Comparison of ENCODE assay signal across 12 cellular contexts in the genomic region with DNA sequence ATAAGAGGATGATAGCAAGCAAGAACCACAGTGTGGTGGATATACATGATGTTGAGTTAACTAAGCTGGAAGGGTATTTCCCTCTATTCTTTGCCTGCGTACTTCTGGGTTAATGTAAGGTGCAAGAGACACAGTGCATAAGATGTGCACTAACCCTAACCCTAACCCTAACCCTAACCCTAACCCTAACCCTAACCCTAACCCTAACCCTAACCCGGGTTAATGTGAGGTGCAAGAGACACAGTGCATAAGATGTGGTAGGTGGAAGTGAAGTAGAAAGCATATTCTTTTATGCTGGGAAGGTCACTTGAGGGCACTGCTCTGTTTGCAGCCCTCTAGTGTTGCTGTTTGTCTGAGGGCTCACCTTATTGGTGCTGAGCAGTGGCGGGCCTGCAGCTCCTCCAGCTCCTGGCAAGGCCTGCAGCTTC.
DNase-seq lines count a peak whose midpoint lies in the region; ATAC-seq and TF ChIP-seq lines count a peak whose summit lies in the region.
"Had no signal": no experiment of that assay in that cellular context is flagged by ENCODE, and none has a peak within 500 bp of the region (broad histone marks: within the 10 kb centered on the region; RNA-seq: fewer than 3 reads in every experiment).

No MANE protein-coding gene starts in this region.

- in situ Hi-C loops in transverse colon (cut with MboI; ENCODE audit: low pct_ligation_motif_present in 1 of 4, low pct_unique_long_range_greater_than_20kb in 1 of 4, low sequenced_read_pairs in 3 of 4), result no loop called here

- TF ChIP-seq EP300 in transverse colon (IDR thresholded peaks at IDR 0.05; ENCODE audit: low read depth), result no peak

- H3K4me1 Mint-ChIP-seq in activated naive CD8-positive, alpha-beta T cell treated with anti-CD3 and anti-CD28 coated beads, Interleukin-2, amount 50 U/mL, for 24 hours, result peaks cover 33% of the 10 kb centered on the region

- H3K4me3 ChIP-seq in transverse colon, result no peak overlapping the region

- H3K36me3 Mint-ChIP-seq in activated naive CD8-positive, alpha-beta T cell treated with anti-CD3 and anti-CD28 coated beads, Interleukin-2, amount 50 U/mL, for 24 hours (ENCODE audit: low read depth), result peaks cover 2% of the 10 kb centered on the region

- intact Hi-C loops in Right ventricle myocardium inferior (cut with DNase I), result no loop called here
- intact Hi-C loops in left cardiac atrium (cut with DNase I), result no loop called here
- intact Hi-C loops in transverse colon (cut with DNase I; ENCODE audit: low total_unique reads), result no loop called here

- H3K27ac ChIP-seq in transverse colon, result no peak overlapping the region

- DNase-seq in Right ventricle myocardium inferior (ENCODE audit: missing footprints), result no peak
- no peak for DNase-seq in left cardiac atrium
- no peak for DNase-seq in activated naive CD8-positive, alpha-beta T cell treated with anti-CD3 and anti-CD28 coated beads, Interleukin-2, amount 50 U/mL, for 24 hours
- DNase-seq in transverse colon, result peak; percentile 19
- DNase-seq in GDM1 (lab: John Stamatoyannopoulos, UW), result no peak
- DNase-seq in stimulated activated CD4-positive, alpha-beta T cell treated with anti-CD3 and anti-CD28 coated beads, Interleukin-4, amount 100 ng/mL, for 24 hours, result no peak
- DNase-seq: BE2C, dermis blood vessel endothelial cell, NCI-H2029, nucleus accumbens had no signal

- H3K27ac Mint-ChIP-seq in activated naive CD8-positive, alpha-beta T cell treated with anti-CD3 and anti-CD28 coated beads, Interleukin-2, amount 50 U/mL, for 24 hours, result peak overlapping the region; percentile 2

- no peaks in the 10 kb centered on the region for H3K27me3 Mint-ChIP-seq in activated naive CD8-positive, alpha-beta T cell treated with anti-CD3 and anti-CD28 coated beads, Interleukin-2, amount 50 U/mL, for 24 hours

- H3K9me3 Mint-ChIP-seq in activated naive CD8-positive, alpha-beta T cell treated with anti-CD3 and anti-CD28 coated beads, Interleukin-2, amount 50 U/mL, for 24 hours, result no peaks in the 10 kb centered on the region

- TF ChIP-seq CTCF in transverse colon (IDR thresholded peaks at IDR 0.05), result no peak

- WGBS in transverse colon (ENCODE audit: low coverage in 1 of 2), 2 donors, result 60 to 78% methylated on average over 2 to 3 of the region's 3 CpGs

- H3K27me3 ChIP-seq in transverse colon, result no peaks in the 10 kb centered on the region
- H3K27me3 ChIP-seq: BE2C had no signal

- H3K36me3 ChIP-seq in transverse colon, result no peaks in the 10 kb centered on the region
- H3K36me3 ChIP-seq: BE2C had no signal

- H3K4me1 ChIP-seq in transverse colon, result no peaks in the 10 kb centered on the region
- H3K4me1 ChIP-seq: BE2C had no signal

- H3K4me3 Mint-ChIP-seq in activated naive CD8-positive, alpha-beta T cell treated with anti-CD3 and anti-CD28 coated beads, Interleukin-2, amount 50 U/mL, for 24 hours, result no peak overlapping the region

- H3K9me3 ChIP-seq in transverse colon, result no peaks in the 10 kb centered on the region
- H3K9me3 ChIP-seq: BE2C had no signal

- no peak for TF ChIP-seq POLR2A in transverse colon (IDR thresholded peaks at IDR 0.05)

- ATAC-seq in Right ventricle myocardium inferior (peak; percentile 76), left cardiac atrium (no peak), HG03432 (IDR thresholded peaks at IDR 0.05; ENCODE audit: unreplicated experiment) (peak; percentile 53), GM21737 (IDR thresholded peaks at IDR 0.05; ENCODE audit: unreplicated experiment) (no peak)
- peak; percentile 87 for ATAC-seq in activated naive CD8-positive, alpha-beta T cell treated with anti-CD3 and anti-CD28 coated beads, Interleukin-2, amount 50 U/mL, for 24 hours

Comparison
In these comparisons a context has a peak if more than half of its experiments do, and no peak if none do; other contexts are left out.
1. ATAC-seq: peak in Right ventricle myocardium inferior (single experiment), HG03432 (single experiment) and activated naive CD8-positive, alpha-beta T cell treated with anti-CD3 and anti-CD28 coated beads, Interleukin-2, amount 50 U/mL, for 24 hours (single experiment); none in left cardiac atrium (0 of 2) and GM21737 (single experiment).